ENCODE assay signal across 5 cellular contexts in the genomic region with DNA sequence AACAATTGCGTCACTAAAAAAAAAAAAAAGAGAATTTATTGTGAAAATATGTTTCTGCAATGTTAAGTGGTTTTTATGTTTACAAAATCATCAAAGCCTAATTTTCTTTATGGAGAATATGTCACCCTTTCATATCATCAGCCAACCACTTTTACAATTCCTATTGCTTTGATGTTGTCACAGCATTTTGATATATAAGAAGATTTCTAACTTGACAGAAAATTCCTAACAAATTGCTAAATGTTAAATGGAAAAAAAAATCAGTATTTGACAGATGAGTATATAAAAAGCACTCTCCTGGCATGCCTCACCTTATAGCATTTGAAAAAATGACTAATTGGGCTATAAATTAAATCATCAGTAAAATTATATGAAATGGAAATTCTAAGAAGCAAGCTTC.
"Had no signal": no experiment of that assay in that cellular context is flagged by ENCODE, and none has a peak within 500 bp of the region (broad histone marks: within the 10 kb centered on the region; RNA-seq: fewer than 3 reads in every experiment).

No MANE protein-coding gene starts in this region.

- H2AFZ ChIP-seq: GM23338 had no signal

- H3K9me3 ChIP-seq: HAP-1 had no signal

- H3K4me2 ChIP-seq: GM23338 had no signal

- DNase-seq: IMR-90, KG1 had no signal

- H3K4me3 ChIP-seq: GM23338, HAP-1, K562 had no signal

- H3K4me1 ChIP-seq: HAP-1 had no signal

- ATAC-seq: GM23338, K562 had no signal

- H3K36me3 ChIP-seq: HAP-1 had no signal
